ENCODE assay signal across 14 cellular contexts in the genomic region with DNA sequence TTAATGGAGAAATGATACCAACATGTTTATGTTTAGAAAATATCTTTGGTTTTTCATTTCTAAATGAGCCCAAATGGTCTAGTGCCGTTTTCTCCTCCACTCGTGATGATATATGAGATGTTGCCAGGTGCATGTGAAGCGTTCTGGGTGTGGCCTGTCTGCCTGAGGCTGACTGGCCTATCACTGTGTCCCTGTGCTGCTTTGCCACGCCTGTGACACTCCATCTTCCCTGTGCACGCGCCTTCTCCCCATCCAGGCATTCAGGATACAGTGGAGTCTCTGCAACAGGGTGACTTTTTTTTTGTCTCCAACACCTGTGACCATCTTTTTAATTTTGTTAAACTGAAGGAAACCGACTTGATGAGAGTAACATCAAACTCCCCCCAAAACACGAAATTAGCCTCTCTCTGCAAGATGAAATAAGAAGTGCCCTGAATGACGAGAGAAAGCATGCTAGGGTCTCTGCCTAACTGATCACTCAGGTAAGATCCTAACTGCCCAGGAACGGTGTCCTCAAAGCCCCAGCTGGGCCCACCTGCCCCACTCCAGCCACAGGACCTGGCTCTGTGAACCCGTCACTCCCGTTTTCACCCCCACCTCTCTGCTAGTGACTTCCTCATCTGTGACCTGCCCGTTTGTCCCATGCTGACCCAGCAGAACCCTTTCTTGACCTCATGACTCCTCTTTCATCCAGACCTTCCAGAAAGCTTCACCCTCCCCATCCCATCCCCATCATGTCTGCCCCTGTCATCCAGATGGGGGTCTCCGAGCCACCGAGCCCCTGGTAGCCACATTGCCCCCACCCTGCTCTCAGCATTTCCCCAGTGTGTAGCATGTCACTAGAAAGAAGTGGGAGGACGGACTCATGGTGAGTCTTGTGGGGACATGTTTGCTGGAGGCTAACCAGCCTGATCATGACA. TPM values are rescaled to one million over a fixed set of nuclear protein-coding genes. Genes with fewer than 3 reads are reported as not detected.
DNase-seq lines count a peak whose midpoint lies in the region; ATAC-seq and TF ChIP-seq lines count a peak whose summit lies in the region.
"Had no signal": no experiment of that assay in that cellular context is flagged by ENCODE, and none has a peak within 500 bp of the region (broad histone marks: within the 10 kb centered on the region; RNA-seq: fewer than 3 reads in every experiment).

No MANE protein-coding gene starts in this region.

- H3K27ac ChIP-seq in SJCRH30 (peak overlapping the region; percentile 74), gastroesophageal sphincter (no peak overlapping the region)
- H3K27ac ChIP-seq: adrenal gland, parathyroid adenoma had no signal

- 74 to 90% methylated on average over 12 to 14 of the region's 16 CpGs for WGBS in gastroesophageal sphincter (ENCODE audit: low coverage in 1 of 2), 2 donors

- H3K9me3 ChIP-seq in SJCRH30 (replicated peaks) (no peaks in the 10 kb centered on the region), gastroesophageal sphincter (no peaks in the 10 kb centered on the region)
- H3K9me3 ChIP-seq: adrenal gland had no signal

- ATAC-seq in gastroesophageal sphincter (no peak), HG02623 (IDR thresholded peaks at IDR 0.05; ENCODE audit: unreplicated experiment) (no peak), GM21825 (IDR thresholded peaks at IDR 0.05; ENCODE audit: unreplicated experiment) (no peak)
- ATAC-seq: Panc1 had no signal

- peaks cover 26% of the 10 kb centered on the region for H3K4me1 ChIP-seq in SJCRH30
- peaks cover 0 to 32% (median 5%) of the 10 kb centered on the region in 3 donors for H3K4me1 ChIP-seq in gastroesophageal sphincter
- H3K4me1 ChIP-seq: parathyroid adenoma had no signal

- H3K36me3 ChIP-seq in SJCRH30 (peaks cover 18% of the 10 kb centered on the region; the same call in 1 of the 2 replicates), gastroesophageal sphincter (peaks cover 0 to 57% of the 10 kb centered on the region in 2 donors)

- DNase-seq in DMS153 treated with DMSO at 0.1 percent for 48 hours (lab: John Stamatoyannopoulos, UW; ENCODE audit: unreplicated experiment) (peak; percentile 52), NCI-H1436 treated with DMSO at 0.1 percent for 48 hours (lab: John Stamatoyannopoulos, UW) (peak; percentile 71), SJCRH30 (no peak), mesenteric fat pad (ENCODE audit: low spot score) (peak; percentile 59), GM20000 (ENCODE audit: low spot score) (no peak)
- DNase-seq: activated T-cell treated with anti-CD3 and anti-CD28 coated beads, Interleukin-2, amount 50 U/mL, for 24 hours; Karpas-422; NCI-H446 had no signal

- no peaks in the 10 kb centered on the region for H3K27me3 ChIP-seq in SJCRH30
- no peaks in the 10 kb centered on the region for H3K27me3 ChIP-seq in gastroesophageal sphincter
- H3K27me3 ChIP-seq: adrenal gland had no signal

- TF ChIP-seq CTCF in GM20000 (IDR thresholded peaks at IDR 0.05; ENCODE audit: extremely low read depth, missing control alignments) (no peak), gastroesophageal sphincter (IDR thresholded peaks at IDR 0.05) (no peak)

- no peak for TF ChIP-seq POLR2A in gastroesophageal sphincter (IDR thresholded peaks at IDR 0.05)

- no peak for TF ChIP-seq EP300 in gastroesophageal sphincter (IDR thresholded peaks at IDR 0.05)

- H3K4me3 ChIP-seq in SJCRH30: no peak overlapping the region
- H3K4me3 ChIP-seq in gastroesophageal sphincter: no peak overlapping the region
- H3K4me3 ChIP-seq: adrenal gland had no signal

RNA-seq across cellular contexts. Expression of gene TFDP1, which starts 33.2 kb away (rescaled TPM):
- 113 and 127 TPM in 2 replicates for total RNA-seq in SJCRH30 (2014; rRNA removed; shearing (Covaris generic))
- total RNA-seq in mesenteric fat pad: 66.4 TPM
- 10 to 100 TPM; 21.9 to 49.0 (median 29.2) TPM for total RNA-seq in gastroesophageal sphincter

Comparison
In these comparisons a context has a peak if more than half of its experiments do, and no peak if none do; other contexts are left out.
1. DNase-seq: peak in DMS153 treated with DMSO at 0.1 percent for 48 hours (single experiment), NCI-H1436 treated with DMSO at 0.1 percent for 48 hours (single experiment) and mesenteric fat pad (single experiment); none in SJCRH30 (0 of 2) and GM20000 (single experiment).